Comparison of ENCODE assay signal across 2 cellular contexts in genomic region chr4:151022586-151022985, GRCh38.
TF ChIP-seq lines count a peak whose summit lies in the region.

No MANE protein-coding gene starts in this region.

TF ChIP-seq in IMR-90, 13 proteins besides CTCF, POLR2A, EP300 and RAD21:
- TF ChIP-seq MAFK (IDR thresholded peaks at IDR 0.05; ENCODE audit: low read depth, low read length) (no peak), CEBPB (IDR thresholded peaks at IDR 0.05; ENCODE audit: low read depth, low read length) (no peak), MXI1 (IDR thresholded peaks at IDR 0.05; ENCODE audit: borderline replicate concordance, low read depth, low read length) (no peak), CHD1 (IDR thresholded peaks at IDR 0.05; ENCODE audit: low read depth, low read length) (no peak), MAZ (IDR thresholded peaks at IDR 0.05; ENCODE audit: borderline replicate concordance, low read depth, low read length) (no peak), RCOR1 (IDR thresholded peaks at IDR 0.05; ENCODE audit: insufficient replicate concordance, low read length) (no peak), SMC3 (IDR thresholded peaks at IDR 0.05; ENCODE audit: low read depth, low read length) (no peak), FOS (IDR thresholded peaks at IDR 0.05; ENCODE audit: low read depth, low read length) (no peak), NFE2L2 (IDR thresholded peaks at IDR 0.05; ENCODE audit: low read depth, low read length) (no peak), ELK1 (IDR thresholded peaks at IDR 0.05; ENCODE audit: borderline replicate concordance, low read depth, low read length) (no peak)

TF ChIP-seq in K562, 482 proteins besides CTCF, POLR2A, EP300 and RAD21:
- no peak for TF ChIP-seq ZFPM2 (CRISPR knock-in tag; IDR thresholded peaks at IDR 0.05)
- TF ChIP-seq KAT8 (IDR thresholded peaks at IDR 0.05; ENCODE audit: low read depth), result no peak
- no peak for TF ChIP-seq KDM1A (IDR thresholded peaks at IDR 0.05)
- no peak for TF ChIP-seq POLR2AphosphoS2 (IDR thresholded peaks at IDR 0.05; ENCODE audit: low read length)
